1 cellular context compared by ENCODE assay signal in the genomic region with DNA sequence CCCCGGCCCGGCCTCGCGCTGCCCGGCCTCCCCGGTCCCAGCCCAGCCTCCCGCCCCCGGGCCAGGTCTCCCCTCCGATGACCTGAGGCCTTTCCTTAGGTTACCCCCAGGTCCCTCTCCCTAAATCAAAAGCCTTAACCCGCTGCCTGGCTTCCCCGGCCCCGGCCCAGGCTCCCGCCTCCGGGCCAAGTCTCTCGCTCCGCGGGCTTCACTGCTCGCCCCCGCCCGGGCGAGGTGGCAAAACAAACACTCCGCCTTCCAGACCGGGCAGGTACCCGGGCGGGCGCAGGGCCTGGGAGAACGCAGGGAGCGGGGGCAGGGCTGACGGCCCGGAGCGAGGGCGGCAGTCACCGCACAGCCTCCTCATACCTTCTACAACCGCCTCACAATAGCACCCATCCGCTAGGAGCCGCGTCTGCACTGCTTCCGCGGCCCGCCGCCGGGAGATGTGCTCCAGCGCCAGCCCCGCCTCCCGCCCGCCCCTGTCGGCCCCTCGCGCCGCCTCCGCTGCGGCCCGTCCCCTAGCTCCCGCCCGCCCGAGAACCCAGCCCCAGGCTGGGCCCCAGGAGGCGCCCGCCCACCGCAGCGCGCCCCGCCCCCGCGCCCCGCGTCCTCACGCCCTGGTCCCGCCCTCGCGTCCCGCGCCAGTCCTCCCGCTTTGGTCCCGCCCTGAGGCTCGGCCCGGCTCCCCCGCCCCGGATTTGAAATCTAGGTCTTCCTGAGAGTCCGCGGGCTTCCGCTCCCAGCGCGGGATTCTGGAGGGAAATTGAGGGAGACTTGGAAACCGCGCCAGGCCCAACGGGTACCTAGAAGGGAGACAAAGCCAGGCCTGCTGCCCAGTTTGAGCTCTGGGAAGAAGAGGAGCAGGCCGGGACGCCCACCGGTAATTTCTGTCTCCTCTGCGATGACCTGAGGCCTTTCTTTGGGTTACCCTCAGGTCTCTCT.
A peak's percentile ranks its signal among the peaks of the same experiment; 100 is the strongest.
TF ChIP-seq lines count a peak whose summit lies in the region.

A gene (minus strand): TSS at position 422 of the 945 bp plus-strand sequence. CDS start 10,994 bp downstream, outside the sequence.
A gene with protein sequence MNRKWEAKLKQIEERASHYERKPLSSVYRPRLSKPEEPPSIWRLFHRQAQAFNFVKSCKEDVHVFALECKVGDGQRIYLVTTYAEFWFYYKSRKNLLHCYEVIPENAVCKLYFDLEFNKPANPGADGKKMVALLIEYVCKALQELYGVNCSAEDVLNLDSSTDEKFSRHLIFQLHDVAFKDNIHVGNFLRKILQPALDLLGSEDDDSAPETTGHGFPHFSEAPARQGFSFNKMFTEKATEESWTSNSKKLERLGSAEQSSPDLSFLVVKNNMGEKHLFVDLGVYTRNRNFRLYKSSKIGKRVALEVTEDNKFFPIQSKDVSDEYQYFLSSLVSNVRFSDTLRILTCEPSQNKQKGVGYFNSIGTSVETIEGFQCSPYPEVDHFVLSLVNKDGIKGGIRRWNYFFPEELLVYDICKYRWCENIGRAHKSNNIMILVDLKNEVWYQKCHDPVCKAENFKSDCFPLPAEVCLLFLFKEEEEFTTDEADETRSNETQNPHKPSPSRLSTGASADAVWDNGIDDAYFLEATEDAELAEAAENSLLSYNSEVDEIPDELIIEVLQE (plus strand): TSS at position 713 of the 945 bp plus-strand sequence. CDS start 7,403 bp downstream, outside the sequence.

TF ChIP-seq in HepG2, 621 proteins besides CTCF, POLR2A, EP300 and RAD21 (continued from another document and continues in another):
- TF ChIP-seq, protein P1, sequence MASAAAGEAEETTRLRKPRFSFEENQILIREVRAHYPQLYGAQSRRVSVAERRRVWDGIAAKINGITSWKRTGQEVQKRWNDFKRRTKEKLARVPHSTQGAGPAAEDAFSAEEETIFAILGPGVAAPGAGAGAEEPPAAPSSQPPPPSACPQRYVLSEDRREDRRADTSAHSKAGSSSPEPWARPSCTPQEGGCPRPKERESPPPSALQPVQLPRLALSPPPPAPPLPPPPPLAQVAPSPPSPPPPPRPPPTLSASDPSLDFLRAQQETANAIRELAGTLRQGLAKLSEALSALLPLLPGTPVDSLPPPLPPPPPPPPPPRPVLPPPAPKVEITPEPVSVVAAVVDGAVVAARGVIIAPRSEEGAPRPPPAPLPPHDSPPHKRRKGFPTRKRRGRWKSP (CRISPR knock-in tag; IDR thresholded peaks at IDR 0.05) = peak; percentile 25; the same call in 1 of the 2 replicates
- TF ChIP-seq, protein P2, sequence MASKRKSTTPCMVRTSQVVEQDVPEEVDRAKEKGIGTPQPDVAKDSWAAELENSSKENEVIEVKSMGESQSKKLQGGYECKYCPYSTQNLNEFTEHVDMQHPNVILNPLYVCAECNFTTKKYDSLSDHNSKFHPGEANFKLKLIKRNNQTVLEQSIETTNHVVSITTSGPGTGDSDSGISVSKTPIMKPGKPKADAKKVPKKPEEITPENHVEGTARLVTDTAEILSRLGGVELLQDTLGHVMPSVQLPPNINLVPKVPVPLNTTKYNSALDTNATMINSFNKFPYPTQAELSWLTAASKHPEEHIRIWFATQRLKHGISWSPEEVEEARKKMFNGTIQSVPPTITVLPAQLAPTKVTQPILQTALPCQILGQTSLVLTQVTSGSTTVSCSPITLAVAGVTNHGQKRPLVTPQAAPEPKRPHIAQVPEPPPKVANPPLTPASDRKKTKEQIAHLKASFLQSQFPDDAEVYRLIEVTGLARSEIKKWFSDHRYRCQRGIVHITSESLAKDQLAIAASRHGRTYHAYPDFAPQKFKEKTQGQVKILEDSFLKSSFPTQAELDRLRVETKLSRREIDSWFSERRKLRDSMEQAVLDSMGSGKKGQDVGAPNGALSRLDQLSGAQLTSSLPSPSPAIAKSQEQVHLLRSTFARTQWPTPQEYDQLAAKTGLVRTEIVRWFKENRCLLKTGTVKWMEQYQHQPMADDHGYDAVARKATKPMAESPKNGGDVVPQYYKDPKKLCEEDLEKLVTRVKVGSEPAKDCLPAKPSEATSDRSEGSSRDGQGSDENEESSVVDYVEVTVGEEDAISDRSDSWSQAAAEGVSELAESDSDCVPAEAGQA (IDR thresholded peaks at IDR 0.05; ENCODE audit: low read depth) = no peak
- TF ChIP-seq, protein P2 (CRISPR knock-in tag; IDR thresholded peaks at IDR 0.05; ENCODE audit: borderline replicate concordance) = no peak; the same call in 1 of the 2 replicates
- TF ChIP-seq SETDB1 (CRISPR knock-in tag; IDR thresholded peaks at IDR 0.05; ENCODE audit: borderline replicate concordance) = no peak
- TF ChIP-seq, protein P3, sequence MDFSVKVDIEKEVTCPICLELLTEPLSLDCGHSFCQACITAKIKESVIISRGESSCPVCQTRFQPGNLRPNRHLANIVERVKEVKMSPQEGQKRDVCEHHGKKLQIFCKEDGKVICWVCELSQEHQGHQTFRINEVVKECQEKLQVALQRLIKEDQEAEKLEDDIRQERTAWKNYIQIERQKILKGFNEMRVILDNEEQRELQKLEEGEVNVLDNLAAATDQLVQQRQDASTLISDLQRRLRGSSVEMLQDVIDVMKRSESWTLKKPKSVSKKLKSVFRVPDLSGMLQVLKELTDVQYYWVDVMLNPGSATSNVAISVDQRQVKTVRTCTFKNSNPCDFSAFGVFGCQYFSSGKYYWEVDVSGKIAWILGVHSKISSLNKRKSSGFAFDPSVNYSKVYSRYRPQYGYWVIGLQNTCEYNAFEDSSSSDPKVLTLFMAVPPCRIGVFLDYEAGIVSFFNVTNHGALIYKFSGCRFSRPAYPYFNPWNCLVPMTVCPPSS (IDR thresholded peaks at IDR 0.05) = no peak
- 0 out of 2 replicates have a peak, but pooled peaks have one; percentile 35 for TF ChIP-seq TP53 (CRISPR knock-in tag; conservative IDR thresholded peaks at IDR 0.05)
- peak; percentile 64; the same call in 1 of the 2 replicates for TF ChIP-seq KAT7 (CRISPR knock-in tag; IDR thresholded peaks at IDR 0.05; ENCODE audit: borderline replicate concordance)
- TF ChIP-seq, protein P4, sequence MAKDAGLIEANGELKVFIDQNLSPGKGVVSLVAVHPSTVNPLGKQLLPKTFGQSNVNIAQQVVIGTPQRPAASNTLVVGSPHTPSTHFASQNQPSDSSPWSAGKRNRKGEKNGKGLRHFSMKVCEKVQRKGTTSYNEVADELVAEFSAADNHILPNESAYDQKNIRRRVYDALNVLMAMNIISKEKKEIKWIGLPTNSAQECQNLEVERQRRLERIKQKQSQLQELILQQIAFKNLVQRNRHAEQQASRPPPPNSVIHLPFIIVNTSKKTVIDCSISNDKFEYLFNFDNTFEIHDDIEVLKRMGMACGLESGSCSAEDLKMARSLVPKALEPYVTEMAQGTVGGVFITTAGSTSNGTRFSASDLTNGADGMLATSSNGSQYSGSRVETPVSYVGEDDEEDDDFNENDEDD (CRISPR knock-in tag; IDR thresholded peaks at IDR 0.05; ENCODE audit: borderline replicate concordance) = peak; percentile 37; the same call in 1 of the 2 replicates
- TF ChIP-seq, protein P5, sequence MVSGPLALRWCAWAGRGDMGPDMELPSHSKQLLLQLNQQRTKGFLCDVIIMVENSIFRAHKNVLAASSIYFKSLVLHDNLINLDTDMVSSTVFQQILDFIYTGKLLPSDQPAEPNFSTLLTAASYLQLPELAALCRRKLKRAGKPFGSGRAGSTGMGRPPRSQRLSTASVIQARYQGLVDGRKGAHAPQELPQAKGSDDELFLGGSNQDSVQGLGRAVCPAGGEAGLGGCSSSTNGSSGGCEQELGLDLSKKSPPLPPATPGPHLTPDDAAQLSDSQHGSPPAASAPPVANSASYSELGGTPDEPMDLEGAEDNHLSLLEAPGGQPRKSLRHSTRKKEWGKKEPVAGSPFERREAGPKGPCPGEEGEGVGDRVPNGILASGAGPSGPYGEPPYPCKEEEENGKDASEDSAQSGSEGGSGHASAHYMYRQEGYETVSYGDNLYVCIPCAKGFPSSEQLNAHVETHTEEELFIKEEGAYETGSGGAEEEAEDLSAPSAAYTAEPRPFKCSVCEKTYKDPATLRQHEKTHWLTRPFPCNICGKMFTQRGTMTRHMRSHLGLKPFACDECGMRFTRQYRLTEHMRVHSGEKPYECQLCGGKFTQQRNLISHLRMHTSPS (CRISPR knock-in tag; IDR thresholded peaks at IDR 0.05; ENCODE audit: low read depth) = no peak
- no peak; the same call in 1 of the 2 replicates for TF ChIP-seq JDP2 (CRISPR knock-in tag; IDR thresholded peaks at IDR 0.05; ENCODE audit: borderline replicate concordance)
- no peak for TF ChIP-seq ELF4 (CRISPR knock-in tag; IDR thresholded peaks at IDR 0.05; ENCODE audit: borderline replicate concordance)
- TF ChIP-seq, protein P6, sequence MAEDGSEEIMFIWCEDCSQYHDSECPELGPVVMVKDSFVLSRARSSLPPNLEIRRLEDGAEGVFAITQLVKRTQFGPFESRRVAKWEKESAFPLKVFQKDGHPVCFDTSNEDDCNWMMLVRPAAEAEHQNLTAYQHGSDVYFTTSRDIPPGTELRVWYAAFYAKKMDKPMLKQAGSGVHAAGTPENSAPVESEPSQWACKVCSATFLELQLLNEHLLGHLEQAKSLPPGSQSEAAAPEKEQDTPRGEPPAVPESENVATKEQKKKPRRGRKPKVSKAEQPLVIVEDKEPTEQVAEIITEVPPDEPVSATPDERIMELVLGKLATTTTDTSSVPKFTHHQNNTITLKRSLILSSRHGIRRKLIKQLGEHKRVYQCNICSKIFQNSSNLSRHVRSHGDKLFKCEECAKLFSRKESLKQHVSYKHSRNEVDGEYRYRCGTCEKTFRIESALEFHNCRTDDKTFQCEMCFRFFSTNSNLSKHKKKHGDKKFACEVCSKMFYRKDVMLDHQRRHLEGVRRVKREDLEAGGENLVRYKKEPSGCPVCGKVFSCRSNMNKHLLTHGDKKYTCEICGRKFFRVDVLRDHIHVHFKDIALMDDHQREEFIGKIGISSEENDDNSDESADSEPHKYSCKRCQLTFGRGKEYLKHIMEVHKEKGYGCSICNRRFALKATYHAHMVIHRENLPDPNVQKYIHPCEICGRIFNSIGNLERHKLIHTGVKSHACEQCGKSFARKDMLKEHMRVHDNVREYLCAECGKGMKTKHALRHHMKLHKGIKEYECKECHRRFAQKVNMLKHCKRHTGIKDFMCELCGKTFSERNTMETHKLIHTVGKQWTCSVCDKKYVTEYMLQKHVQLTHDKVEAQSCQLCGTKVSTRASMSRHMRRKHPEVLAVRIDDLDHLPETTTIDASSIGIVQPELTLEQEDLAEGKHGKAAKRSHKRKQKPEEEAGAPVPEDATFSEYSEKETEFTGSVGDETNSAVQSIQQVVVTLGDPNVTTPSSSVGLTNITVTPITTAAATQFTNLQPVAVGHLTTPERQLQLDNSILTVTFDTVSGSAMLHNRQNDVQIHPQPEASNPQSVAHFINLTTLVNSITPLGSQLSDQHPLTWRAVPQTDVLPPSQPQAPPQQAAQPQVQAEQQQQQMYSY (CRISPR knock-in tag; IDR thresholded peaks at IDR 0.05) = no peak
- peak; percentile 68; the same call in 1 of the 2 replicates for TF ChIP-seq ZNF441 (CRISPR knock-in tag; IDR thresholded peaks at IDR 0.05; ENCODE audit: borderline replicate concordance)
- TF ChIP-seq ZNF724P (CRISPR knock-in tag; IDR thresholded peaks at IDR 0.05; ENCODE audit: borderline replicate concordance) = no peak
- 0 out of 2 replicates have a peak, but pooled peaks have one; percentile 20 for TF ChIP-seq NKX3-1 (CRISPR knock-in tag; IDR thresholded peaks at IDR 0.05)
- no peak for TF ChIP-seq SMARCC2 (IDR thresholded peaks at IDR 0.05)
- no peak for TF ChIP-seq HNRNPH1 (optimal IDR thresholded peaks at IDR 0.05; ENCODE audit: low read depth, low read length)
- TF ChIP-seq CHD4 (IDR thresholded peaks at IDR 0.05; ENCODE audit: borderline replicate concordance, low read length) = no peak
- TF ChIP-seq ZNF20 (CRISPR knock-in tag; IDR thresholded peaks at IDR 0.05) = no peak
- no peak for TF ChIP-seq NFRKB (IDR thresholded peaks at IDR 0.05)
- TF ChIP-seq NBN (conservative IDR thresholded peaks at IDR 0.05) = no peak
- TF ChIP-seq ATF1 (CRISPR knock-in tag; IDR thresholded peaks at IDR 0.05) = no peak
- TF ChIP-seq, protein P7, sequence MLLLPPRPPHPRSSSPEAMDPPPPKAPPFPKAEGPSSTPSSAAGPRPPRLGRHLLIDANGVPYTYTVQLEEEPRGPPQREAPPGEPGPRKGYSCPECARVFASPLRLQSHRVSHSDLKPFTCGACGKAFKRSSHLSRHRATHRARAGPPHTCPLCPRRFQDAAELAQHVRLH (CRISPR knock-in tag; IDR thresholded peaks at IDR 0.05; ENCODE audit: borderline replicate concordance, low read depth) = no peak
- no peak for TF ChIP-seq ZNF101 (CRISPR knock-in tag; IDR thresholded peaks at IDR 0.05; ENCODE audit: borderline replicate concordance, low read depth)
- TF ChIP-seq ZNF703 (CRISPR knock-in tag; IDR thresholded peaks at IDR 0.05; ENCODE audit: borderline replicate concordance) = no peak
- peak; percentile 26; the same call in 1 of the 2 replicates for TF ChIP-seq BCL6 (CRISPR knock-in tag; IDR thresholded peaks at IDR 0.05)
- TF ChIP-seq MBNL3 (CRISPR knock-in tag; conservative IDR thresholded peaks at IDR 0.05) = no peak
- TF ChIP-seq HOXD1 (CRISPR knock-in tag; IDR thresholded peaks at IDR 0.05) = no peak; the same call in 1 of the 2 replicates
- TF ChIP-seq ISL2 (CRISPR knock-in tag; IDR thresholded peaks at IDR 0.05) = no peak
- no peak for TF ChIP-seq HHEX (CRISPR knock-in tag; IDR thresholded peaks at IDR 0.05)
- TF ChIP-seq FOSL1 (CRISPR knock-in tag; IDR thresholded peaks at IDR 0.05; ENCODE audit: borderline replicate concordance) = no peak
- TF ChIP-seq, protein P8, sequence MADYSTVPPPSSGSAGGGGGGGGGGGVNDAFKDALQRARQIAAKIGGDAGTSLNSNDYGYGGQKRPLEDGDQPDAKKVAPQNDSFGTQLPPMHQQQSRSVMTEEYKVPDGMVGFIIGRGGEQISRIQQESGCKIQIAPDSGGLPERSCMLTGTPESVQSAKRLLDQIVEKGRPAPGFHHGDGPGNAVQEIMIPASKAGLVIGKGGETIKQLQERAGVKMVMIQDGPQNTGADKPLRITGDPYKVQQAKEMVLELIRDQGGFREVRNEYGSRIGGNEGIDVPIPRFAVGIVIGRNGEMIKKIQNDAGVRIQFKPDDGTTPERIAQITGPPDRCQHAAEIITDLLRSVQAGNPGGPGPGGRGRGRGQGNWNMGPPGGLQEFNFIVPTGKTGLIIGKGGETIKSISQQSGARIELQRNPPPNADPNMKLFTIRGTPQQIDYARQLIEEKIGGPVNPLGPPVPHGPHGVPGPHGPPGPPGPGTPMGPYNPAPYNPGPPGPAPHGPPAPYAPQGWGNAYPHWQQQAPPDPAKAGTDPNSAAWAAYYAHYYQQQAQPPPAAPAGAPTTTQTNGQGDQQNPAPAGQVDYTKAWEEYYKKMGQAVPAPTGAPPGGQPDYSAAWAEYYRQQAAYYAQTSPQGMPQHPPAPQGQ (CRISPR knock-in tag; IDR thresholded peaks at IDR 0.05; ENCODE audit: borderline replicate concordance) = no peak
- TF ChIP-seq CEBPG (CRISPR knock-in tag; IDR thresholded peaks at IDR 0.05) = no peak
- peak; percentile 84; the same call in 1 of the 2 replicates for TF ChIP-seq ZNF773 (CRISPR knock-in tag; IDR thresholded peaks at IDR 0.05; ENCODE audit: borderline replicate concordance)
